ENCODE assay signal across 20 cellular contexts in genomic region chr7:91962419-91962818, GRCh38. TPM values are rescaled to one million over a fixed set of nuclear protein-coding genes. Genes with fewer than 3 reads are reported as not detected.
DNase-seq lines count a peak whose midpoint lies in the region; ATAC-seq, FAIRE-seq and TF ChIP-seq lines count a peak whose summit lies in the region.
"Had no signal": no experiment of that assay in that cellular context is flagged by ENCODE, and none has a peak within 500 bp of the region (broad histone marks: within the 10 kb centered on the region; RNA-seq: fewer than 3 reads in every experiment).

No MANE protein-coding gene starts in this region.

- ATAC-seq in GM18520 (IDR thresholded peaks at IDR 0.05; ENCODE audit: unreplicated experiment) = no peak
- ATAC-seq: A549, GM23338 had no signal

- DNase-seq in dermis microvascular lymphatic vessel endothelial cell (ENCODE audit: low read depth in 2 of 2) (peak; percentile 52 to 75), kidney (no peak), NK-92 (lab: John Stamatoyannopoulos, UW; ENCODE audit: unreplicated experiment) (no peak), C1 segment of cervical spinal cord (lab: John Stamatoyannopoulos, UW) (no peak)
- DNase-seq: ACHN; AML-193; BE2C; CD4-positive, alpha-beta memory T cell; COR-L47; DMS153; DND-41; HFFc6 had no signal

- no peaks in the 10 kb centered on the region for H3K9me3 ChIP-seq in kidney (ENCODE audit: control insufficient read depth in 1 of 2, low read length in 2 of 2)
- H3K9me3 ChIP-seq: A549, BE2C, HAP-1 had no signal

- H3K36me3 ChIP-seq in kidney (ENCODE audit: control insufficient read depth in 1 of 2, insufficient read depth in 2 of 2, low read length in 2 of 2) = no peaks in the 10 kb centered on the region
- H3K36me3 ChIP-seq: BE2C, HAP-1 had no signal

- no peaks in the 10 kb centered on the region for H3K4me1 ChIP-seq in kidney (ENCODE audit: control insufficient read depth in 1 of 2, insufficient read depth in 1 of 2, low read depth in 1 of 2, low read length in 2 of 2)
- H3K4me1 ChIP-seq: A549; BE2C; BLaER1 treated with 17β-estradiol and CSF1 and Interleukin-3, amounts not matched to agents 10 nM and 100 nM; HAP-1 had no signal

- no peak overlapping the region for H3K9ac ChIP-seq in kidney (ENCODE audit: low read length in 2 of 2)
- H3K9ac ChIP-seq: BLaER1 treated with 17β-estradiol and CSF1 and Interleukin-3, amounts not matched to agents 10 nM and 100 nM had no signal

- H3K4me3 ChIP-seq in kidney (ENCODE audit: low read length in 2 of 2) = no peak overlapping the region
- H3K4me3 ChIP-seq: A549; BLaER1 treated with 17β-estradiol and CSF1 and Interleukin-3, amounts not matched to agents 10 nM and 100 nM; GM23338; HAP-1 had no signal

- intact Hi-C loops in kidney (cut with DNase I) = no loop called here

- H3K27ac ChIP-seq in kidney (ENCODE audit: low read depth in 2 of 2, low read length in 2 of 2) = no peak overlapping the region
- H3K27ac ChIP-seq: 22Rv1; A549; BLaER1 treated with 17β-estradiol and CSF1 and Interleukin-3, amounts not matched to agents 10 nM and 100 nM had no signal

- peak; percentile 58 for FAIRE-seq in A204.1 (lab: Jason Lieb, UNC)
- peak; percentile 3 for FAIRE-seq in kidney (lab: Jason Lieb, UNC)
- FAIRE-seq: A549, H54 had no signal

- no peak for TF ChIP-seq CTCF in kidney (IDR thresholded peaks at IDR 0.05; ENCODE audit: borderline replicate concordance, extremely low read depth, insufficient read depth)

RNA-seq across cellular contexts. Expression of gene AKAP9, which starts 21.8 kb away (rescaled TPM):
- total RNA-seq in dermis microvascular lymphatic vessel endothelial cell = 25.2 and 25.9 TPM in 2 replicates
- total RNA-seq in kidney = 66.8 TPM
- 18.5 TPM for polyA plus RNA-seq in kidney (ENCODE audit: insufficient read depth, low read depth, low replicate concordance)

Comparison
In these comparisons a context has a peak if more than half of its experiments do, and no peak if none do; other contexts are left out.
1. DNase-seq: peak in dermis microvascular lymphatic vessel endothelial cell (2 of 2); none in kidney (single experiment), NK-92 (single experiment) and C1 segment of cervical spinal cord (0 of 14).